ENCODE assay signal across 9 cellular contexts in the genomic region with DNA sequence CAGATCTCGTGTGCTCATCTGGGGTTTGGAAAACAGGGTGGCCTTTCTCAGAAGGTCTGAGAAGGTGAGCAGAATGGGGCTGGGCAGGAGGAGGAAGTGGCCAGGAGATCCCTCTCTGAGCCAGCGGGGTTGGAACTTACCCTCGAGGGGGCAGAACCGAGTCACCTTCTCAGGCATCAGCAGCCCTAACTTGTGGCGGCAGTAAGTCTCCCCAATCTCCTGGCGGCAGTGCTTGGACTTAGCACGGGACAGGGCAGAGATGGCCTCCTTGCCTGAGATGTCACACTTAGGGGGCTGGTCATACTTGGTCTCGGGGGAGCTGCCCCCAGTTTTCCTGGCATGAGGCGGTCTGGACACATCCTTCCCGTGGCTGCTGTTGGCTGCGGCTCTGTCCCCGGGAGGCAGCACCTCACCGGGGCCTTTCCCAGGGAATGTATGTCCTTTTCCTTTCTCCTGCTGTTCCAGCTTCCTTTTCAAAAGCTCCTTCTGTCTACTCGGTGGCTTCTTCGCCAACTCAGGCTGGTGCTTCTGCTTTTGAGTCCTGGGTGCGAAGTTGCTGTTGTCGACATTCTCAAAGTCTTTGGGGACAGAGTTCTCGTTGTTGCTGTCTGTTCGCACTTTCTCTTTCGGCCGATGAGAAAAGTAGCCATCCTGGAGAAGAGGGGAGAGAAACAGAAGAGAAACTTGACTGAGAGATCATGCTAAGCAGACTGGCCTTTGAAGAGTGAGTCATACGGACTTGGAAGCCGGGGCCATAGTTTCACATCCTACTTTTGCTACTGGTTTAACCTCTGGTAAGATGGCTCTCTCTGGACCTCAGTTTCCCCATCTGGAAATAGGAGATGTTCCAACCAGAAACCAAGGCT.
DNase-seq lines count a peak whose midpoint lies in the region; ATAC-seq and TF ChIP-seq lines count a peak whose summit lies in the region.
"Had no signal": no experiment of that assay in that cellular context is flagged by ENCODE, and none has a peak within 500 bp of the region (broad histone marks: within the 10 kb centered on the region; RNA-seq: fewer than 3 reads in every experiment).

No MANE protein-coding gene starts in this region.

- H3K9me3 Mint-ChIP-seq in CD14-positive monocyte = peaks cover 0 to 2% (median 0%) of the 10 kb centered on the region in 7 donors

- peak; percentile 67 for TF ChIP-seq CTCF in CD14-positive monocyte (IDR thresholded peaks at IDR 0.05)

- peaks cover 49% of the 10 kb centered on the region for H3K4me1 Mint-ChIP-seq in CD14-positive monocyte

- H3K36me3 Mint-ChIP-seq in CD14-positive monocyte = peaks cover 7 to 13% of the 10 kb centered on the region in 2 donors

- H3K4me3 Mint-ChIP-seq in CD14-positive monocyte = peak overlapping the region; percentile 86 to 90

- no peaks in the 10 kb centered on the region for H3K27me3 Mint-ChIP-seq in CD14-positive monocyte (ENCODE audit: low read depth in 3 of 3)

- peak; percentile 44 for ATAC-seq in GM19463 (IDR thresholded peaks at IDR 0.05; ENCODE audit: unreplicated experiment)
- ATAC-seq in HG03571 (IDR thresholded peaks at IDR 0.05; ENCODE audit: unreplicated experiment) = no peak

- H3K27ac Mint-ChIP-seq in CD14-positive monocyte = peak overlapping the region; percentile 93 to 100 (median 98)

- intact Hi-C loops in CD14-positive monocyte (cut with micrococcal nuclease) (loop anchor here (5.0 kb wide), 4 partner anchors 38 to 193 kb away; no protein-coding TSS in a partner anchor), posterior cingulate gyrus (cut with DNase I) (no loop called here)

- DNase-seq in CD14-positive monocyte (ENCODE audit: low spot score) (peak; percentile 80), HT1080 (ENCODE audit: low read depth) (peak; percentile 4), iPS-NIHi7 (ENCODE audit: extremely low spot score) (peak; percentile 41), posterior cingulate gyrus (no peak), NCI-H524 (lab: John Stamatoyannopoulos, UW) (no peak), NCI-H1092 (lab: John Stamatoyannopoulos, UW) (no peak)
- DNase-seq: kidney glomerular epithelial cell had no signal

Comparison
In these comparisons a context has a peak if more than half of its experiments do, and no peak if none do; other contexts are left out.
1. DNase-seq: peak in CD14-positive monocyte (single experiment), HT1080 (single experiment) and iPS-NIHi7 (single experiment); none in posterior cingulate gyrus (0 of 10), NCI-H524 (0 of 2) and NCI-H1092 (single experiment).